Comparison of ENCODE assay signal across 23 cellular contexts in the genomic region with DNA sequence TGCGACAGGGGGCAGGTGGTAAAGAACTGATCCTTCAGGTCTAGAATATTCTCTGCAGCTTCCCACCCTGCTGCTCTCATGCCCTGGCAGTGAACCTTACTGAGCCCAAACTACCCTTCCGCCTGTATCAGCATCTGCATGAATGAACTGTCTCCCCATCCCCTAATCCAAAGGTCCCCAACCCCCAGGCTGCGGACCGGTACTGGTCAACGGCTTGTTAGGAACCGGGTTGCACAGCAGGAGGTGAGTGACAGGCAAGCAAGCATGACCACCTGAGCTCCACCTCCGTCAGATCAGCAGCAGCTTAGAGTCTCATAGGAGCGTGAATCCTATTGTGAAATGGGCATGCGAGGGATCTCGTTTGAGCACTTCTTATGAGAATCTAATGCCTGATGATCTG. TPM values are rescaled to one million over a fixed set of nuclear protein-coding genes. Genes with fewer than 3 reads are reported as not detected.
DNase-seq lines count a peak whose midpoint lies in the region; ATAC-seq and TF ChIP-seq lines count a peak whose summit lies in the region.
"Had no signal": no experiment of that assay in that cellular context is flagged by ENCODE, and none has a peak within 500 bp of the region (broad histone marks: within the 10 kb centered on the region; RNA-seq: fewer than 3 reads in every experiment).

No MANE protein-coding gene starts in this region.

- H3K4me3 ChIP-seq in right atrium auricular region (no peak overlapping the region), sigmoid colon (no peak overlapping the region)
- H3K4me3 ChIP-seq: BLaER1, GM23338 had no signal

- TF ChIP-seq EP300 in sigmoid colon (IDR thresholded peaks at IDR 0.05), result no peak

- H3K36me3 ChIP-seq in right atrium auricular region (no peaks in the 10 kb centered on the region), sigmoid colon (no peaks in the 10 kb centered on the region)
- H3K36me3 ChIP-seq: BLaER1 had no signal

- no peak for TF ChIP-seq CTCF in right atrium auricular region (IDR thresholded peaks at IDR 0.05)
- no peak for TF ChIP-seq CTCF in chondrocyte (IDR thresholded peaks at IDR 0.05)
- no peak for TF ChIP-seq CTCF in sigmoid colon (IDR thresholded peaks at IDR 0.05)

- no peak for TF ChIP-seq POLR2A in sigmoid colon (IDR thresholded peaks at IDR 0.05)

- no peak overlapping the region for H3K27ac ChIP-seq in right atrium auricular region
- H3K27ac ChIP-seq in sigmoid colon, result no peak overlapping the region
- H3K27ac ChIP-seq: 22Rv1, BLaER1, C4-2B had no signal

- no peak for ATAC-seq in GM19328 (IDR thresholded peaks at IDR 0.05; ENCODE audit: unreplicated experiment)
- ATAC-seq in GM18502 (IDR thresholded peaks at IDR 0.05; ENCODE audit: poor library complexity, unreplicated experiment), result no peak
- ATAC-seq: GM23338, HCT116 had no signal

- H3K27me3 ChIP-seq in right atrium auricular region, result no peaks in the 10 kb centered on the region
- H3K27me3 ChIP-seq in sigmoid colon, result no peaks in the 10 kb centered on the region
- H3K27me3 ChIP-seq: BLaER1 had no signal

- no peaks in the 10 kb centered on the region for H3K4me1 ChIP-seq in right atrium auricular region
- H3K4me1 ChIP-seq in sigmoid colon, result no peaks in the 10 kb centered on the region

- H3K27ac Mint-ChIP-seq in chondrocyte (ENCODE audit: unreplicated experiment), result no peak overlapping the region
- H3K27ac Mint-ChIP-seq: B cell; CD4-positive, alpha-beta T cell; CD8-positive, alpha-beta memory T cell; GM23338; H9 had no signal

- H3K4me1 Mint-ChIP-seq in chondrocyte (ENCODE audit: low read depth), result no peaks in the 10 kb centered on the region
- H3K4me1 Mint-ChIP-seq: B cell; CD8-positive, alpha-beta memory T cell had no signal

- DNase-seq in cardiac septum (ENCODE audit: low spot score), result peak; percentile 50
- DNase-seq in right atrium auricular region (ENCODE audit: low spot score), result no peak
- DNase-seq in chondrocyte (ENCODE audit: low spot score), result peak; percentile 56
- DNase-seq in sigmoid colon, result peak; percentile 42
- no peak for DNase-seq in COR-L47 (lab: John Stamatoyannopoulos, UW)
- DNase-seq: Calu3; CD4-positive, alpha-beta T cell; CD8-positive, alpha-beta memory T cell; DMS53; DMS79 treated with DMSO at 0.1 percent for 48 hours; GF-D8; H9 had no signal

- H3K9me3 ChIP-seq in right atrium auricular region, result no peaks in the 10 kb centered on the region
- H3K9me3 ChIP-seq in sigmoid colon, result no peaks in the 10 kb centered on the region
- H3K9me3 ChIP-seq: BLaER1 had no signal

- 90 to 95% methylated on average over 10 of the region's 10 CpGs for WGBS in sigmoid colon, 2 donors

- no peaks in the 10 kb centered on the region for H3K36me3 Mint-ChIP-seq in chondrocyte (ENCODE audit: low read depth)
- H3K36me3 Mint-ChIP-seq: CD8-positive, alpha-beta memory T cell had no signal

- intact Hi-C loops in cardiac septum (cut with DNase I), result no loop called here
- intact Hi-C loops in sigmoid colon (cut with DNase I), result no loop called here

- H3K27me3 Mint-ChIP-seq in chondrocyte (ENCODE audit: low read depth), result peaks cover 27% of the 10 kb centered on the region

- H3K9me3 Mint-ChIP-seq in chondrocyte (ENCODE audit: low read depth), result no peaks in the 10 kb centered on the region
- H3K9me3 Mint-ChIP-seq: CD4-positive, alpha-beta T cell; CD8-positive, alpha-beta memory T cell; H9 had no signal

- no peak overlapping the region for H3K4me3 Mint-ChIP-seq in chondrocyte (ENCODE audit: unreplicated experiment)
- H3K4me3 Mint-ChIP-seq: B cell; CD4-positive, alpha-beta T cell; CD8-positive, alpha-beta memory T cell; GM23338; H9 had no signal

RNA-seq across cellular contexts. Expression of a gene that starts 58.2 kb away (rescaled TPM):
- total RNA-seq in cardiac septum (0.46 TPM), right atrium auricular region (not detected), chondrocyte (not detected in 3 replicates), sigmoid colon (1 to 10 TPM in 1 of 4 donors, under 1 TPM in 1, not detected in 2; 0.66 to 1.8 TPM)
- polyA plus RNA-seq in sigmoid colon, result under 1 TPM in 1 of 3 donors, not detected in 2; 0.04 TPM
- total RNA-seq: B cell; Calu3; CD4-positive, alpha-beta T cell; CD8-positive, alpha-beta memory T cell; Daoy; G401; GM23338 had no signal
- polyA plus RNA-seq: AG04450 had no signal

Comparison
In these comparisons a context has a peak if more than half of its experiments do, and no peak if none do; other contexts are left out.
1. DNase-seq: peak in cardiac septum (single experiment), chondrocyte (single experiment) and sigmoid colon (single experiment); none in right atrium auricular region (single experiment) and COR-L47 (single experiment).